In genomic region chr2:172053486-172053885, GRCh38 we compare ENCODE assay signal across 1 cellular context.
TF ChIP-seq lines count a peak whose summit lies in the region.

No MANE protein-coding gene starts in this region.

TF ChIP-seq in HEK293, 187 proteins besides CTCF, POLR2A, EP300 and RAD21 (continued from another document):
- peak; percentile 52; the same call in 1 of the 2 replicates for TF ChIP-seq ZEB2 (tag by site-specific recombination; IDR thresholded peaks at IDR 0.05)
- no peak for TF ChIP-seq ZNF529 (tag by site-specific recombination; IDR thresholded peaks at IDR 0.05; ENCODE audit: insufficient replicate concordance)
TF ChIP-seq in HEK293: peak in this region for 14.
